11 cellular contexts compared by ENCODE assay signal in the genomic region with DNA sequence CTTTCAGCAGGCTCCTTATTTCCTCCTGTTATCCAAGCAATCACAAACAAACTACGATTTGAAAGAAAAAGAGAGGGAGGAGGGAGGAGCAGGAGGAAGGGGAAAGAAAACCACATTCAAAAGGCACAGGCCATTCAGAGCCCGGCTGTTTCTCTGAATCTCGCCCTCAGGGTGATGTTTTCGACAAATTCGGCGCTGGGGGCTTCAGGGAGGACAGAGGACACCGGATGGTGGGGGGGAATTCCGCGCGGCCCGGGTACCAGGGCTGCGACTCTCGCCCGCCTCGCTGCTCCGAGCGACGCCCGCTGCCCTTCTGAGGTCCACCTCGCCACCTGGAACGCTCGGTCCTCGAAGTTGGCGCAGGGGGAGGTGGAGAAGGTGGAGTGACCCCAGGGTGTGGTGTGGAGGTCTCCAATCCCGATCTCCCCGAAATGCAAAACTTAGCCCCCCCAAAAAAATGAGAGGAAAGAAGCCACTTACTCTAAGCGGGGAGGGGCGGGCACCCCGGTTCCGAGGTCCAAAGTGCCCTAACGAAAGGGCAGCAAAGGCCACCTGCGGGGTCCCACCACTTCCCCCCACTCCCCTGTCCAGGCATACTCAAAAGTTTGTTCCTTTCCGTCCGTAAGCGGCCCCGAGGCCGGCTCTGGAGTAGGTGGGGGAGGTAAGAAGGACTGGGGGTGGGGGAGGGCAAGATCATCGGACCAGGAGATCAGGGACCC. TPM values are rescaled to one million over a fixed set of nuclear protein-coding genes. Genes with fewer than 3 reads are reported as not detected.
DNase-seq lines count a peak whose midpoint lies in the region; ATAC-seq and TF ChIP-seq lines count a peak whose summit lies in the region.
"Had no signal": no experiment of that assay in that cellular context is flagged by ENCODE, and none has a peak within 500 bp of the region (broad histone marks: within the 10 kb centered on the region; RNA-seq: fewer than 3 reads in every experiment).

No MANE protein-coding gene starts in this region.

- no peak for ATAC-seq in HG03025 (IDR thresholded peaks at IDR 0.05; ENCODE audit: low FRiP score, unreplicated experiment)
- ATAC-seq: K562 had no signal

- peak overlapping the region; percentile 94 for H3K27ac Mint-ChIP-seq in neural progenitor cell

- H3K4me3 Mint-ChIP-seq in neural progenitor cell: peak overlapping the region; percentile 97

- H3K4me2 ChIP-seq in neural progenitor cell: peak overlapping the region; percentile 99

- H3K9me3 ChIP-seq in esophagus squamous epithelium: no peaks in the 10 kb centered on the region
- no peaks in the 10 kb centered on the region for H3K9me3 ChIP-seq in neural progenitor cell (ENCODE audit: low read depth)
- no peaks in the 10 kb centered on the region for H3K9me3 ChIP-seq in uterus

- peaks cover 8% of the 10 kb centered on the region for H3K27me3 Mint-ChIP-seq in neural progenitor cell (ENCODE audit: insufficient read depth, low read depth)

- TF ChIP-seq CTCF in 22Rv1 (IDR thresholded peaks at IDR 0.05): no peak
- no peak for TF ChIP-seq CTCF in esophagus squamous epithelium (IDR thresholded peaks at IDR 0.05)
- no peak for TF ChIP-seq CTCF in neural progenitor cell (IDR thresholded peaks at IDR 0.05)
- no peak for TF ChIP-seq CTCF in GM10266 (IDR thresholded peaks at IDR 0.05; ENCODE audit: control insufficient read depth, insufficient read depth, low read depth, missing control alignments)
- TF ChIP-seq CTCF in uterus (IDR thresholded peaks at IDR 0.05): no peak

- H2AFZ ChIP-seq in neural progenitor cell (replicated peaks): no peak overlapping the region

- H3K36me3 Mint-ChIP-seq in neural progenitor cell: peaks cover 20% of the 10 kb centered on the region

- WGBS in esophagus squamous epithelium, 2 donors: 1% methylated on average over 19 to 30 of the region's 38 CpGs

- H3K4me1 Mint-ChIP-seq in neural progenitor cell: peaks cover 47% of the 10 kb centered on the region

- no peak for TF ChIP-seq POLR2A in esophagus squamous epithelium (IDR thresholded peaks at IDR 0.05)
- no peak for TF ChIP-seq POLR2A in uterus (IDR thresholded peaks at IDR 0.05)

- H3K27me3 ChIP-seq in H7 (ENCODE audit: control insufficient read depth, insufficient read depth, low read length): peaks cover 35% of the 10 kb centered on the region
- peaks cover 0 to 88% (median 7%) of the 10 kb centered on the region in 4 donors for H3K27me3 ChIP-seq in esophagus squamous epithelium
- H3K27me3 ChIP-seq in neural progenitor cell: no peaks in the 10 kb centered on the region
- peaks cover 3 to 34% of the 10 kb centered on the region in 2 donors for H3K27me3 ChIP-seq in uterus

- H3F3A ChIP-seq in neural progenitor cell (ENCODE audit: low read depth): peaks cover 41% of the 10 kb centered on the region

- H3K4me3 ChIP-seq in H7 (ENCODE audit: insufficient read depth, low read depth, low read length) (peak overlapping the region; percentile 89), esophagus squamous epithelium (peak overlapping the region in 3 of 4 donors; percentile 30 to 64 (median 49)), neural progenitor cell (peak overlapping the region; percentile 86), uterus (peak overlapping the region in 1 of 2 donors; percentile 28)
- H3K4me3 ChIP-seq: K562 had no signal

- H3K4me1 ChIP-seq in esophagus squamous epithelium (peaks cover 6 to 23% (median 12%) of the 10 kb centered on the region in 3 donors), neural progenitor cell (peaks cover 52% of the 10 kb centered on the region), uterus (peaks cover 0 to 8% of the 10 kb centered on the region in 2 donors)

- peaks cover 64% of the 10 kb centered on the region for H3K79me2 ChIP-seq in neural progenitor cell (ENCODE audit: low read depth)

- intact Hi-C loops in esophagus squamous epithelium (cut with DNase I): no loop called here
- intact Hi-C loops in uterus (cut with DNase I; ENCODE audit: low total_unique reads): no loop called here

- peak overlapping the region; percentile 81 for H3K9ac ChIP-seq in neural progenitor cell

- H3K36me3 ChIP-seq in H7 (replicated peaks; ENCODE audit: control insufficient read depth, insufficient read depth, low read length) (no peaks in the 10 kb centered on the region), esophagus squamous epithelium (no peaks in the 10 kb centered on the region), neural progenitor cell (peaks cover 10% of the 10 kb centered on the region), uterus (no peaks in the 10 kb centered on the region)

- DNase-seq in H7: peak; percentile 65
- no peak for DNase-seq in esophagus squamous epithelium (lab: John Stamatoyannopoulos, UW)
- DNase-seq in neural progenitor cell (ENCODE audit: low spot score): peak; percentile 54
- no peak for DNase-seq in GM10266 (ENCODE audit: extremely low spot score)
- no peak for DNase-seq in uterus
- no peak for DNase-seq in kidney glomerular epithelial cell (lab: John Stamatoyannopoulos, UW)
- DNase-seq: activated CD4-positive, alpha-beta T cell treated with anti-CD3 and anti-CD28 coated beads for 4 hours; OCI-M1 had no signal

- H3K9me3 Mint-ChIP-seq in neural progenitor cell: peaks cover 4% of the 10 kb centered on the region

- H3K27ac ChIP-seq in 22Rv1 (peak overlapping the region; percentile 99), esophagus squamous epithelium (peak overlapping the region in 1 of 4 donors; percentile 11), neural progenitor cell (peak overlapping the region; percentile 32), uterus (no peak overlapping the region)

- peaks cover 62% of the 10 kb centered on the region for H4K20me1 ChIP-seq in neural progenitor cell (ENCODE audit: low read depth)

RNA-seq across cellular contexts. Expression of a gene that starts 1.2 kb away (rescaled TPM):
- total RNA-seq in H7 (2014; rRNA removed; shearing (Covaris generic)): 14.1 and 18.1 TPM in 2 replicates
- total RNA-seq in esophagus squamous epithelium: 1 to 10 TPM in 1 of 4 donors, under 1 TPM in 2, not detected in 1; 0.09 to 1.1 (median 0.11) TPM
- total RNA-seq in neural progenitor cell (ENCODE audit: low replicate concordance): 44.2 and 48.1 TPM in 2 replicates
- total RNA-seq in uterus: 1 to 10 TPM in 1 of 4 donors, under 1 TPM in 1, not detected in 2; 0.55 to 1.2 TPM
- total RNA-seq: K562 had no signal

Comparison
In these comparisons a context has a peak if more than half of its experiments do, and no peak if none do; other contexts are left out.
1. H3K27ac ChIP-seq: peak in 22Rv1 (single experiment) and neural progenitor cell (single experiment); none in uterus (0 of 2).
2. DNase-seq: peak in H7 (single experiment) and neural progenitor cell (single experiment); none in esophagus squamous epithelium (single experiment), GM10266 (single experiment), uterus (0 of 2) and kidney glomerular epithelial cell (single experiment).